Comparison of ENCODE assay signal across 8 cellular contexts in genomic region chr4:102344955-102345794, GRCh38. TPM values are rescaled to one million over a fixed set of nuclear protein-coding genes. Genes with fewer than 3 reads are reported as not detected.
DNase-seq lines count a peak whose midpoint lies in the region; ATAC-seq and TF ChIP-seq lines count a peak whose summit lies in the region.

Gene SLC39A8, minus strand, starts transcription at chr4:102345482. Its CDS starts 820 bp downstream, at chr4:102344662.

- peak within 1 kb of the TSS; percentile 50 to 58 for H3K4me3 ChIP-seq in uterus

- TF ChIP-seq POLR2A in uterus (IDR thresholded peaks at IDR 0.05), result peak; percentile 48 to 55

- no peaks in the 10 kb centered on the region for H3K36me3 ChIP-seq in uterus

- peaks cover 43% of the 10 kb centered on the region for H3K4me1 Mint-ChIP-seq in T-helper 17 cell

- TF ChIP-seq CTCF in uterus (IDR thresholded peaks at IDR 0.05), result peak; percentile 69 to 81 (median 78)

- H3K27me3 ChIP-seq in uterus, result no peaks in the 10 kb centered on the region

- peak within 1 kb of the TSS; percentile 66 to 78 for H3K27ac ChIP-seq in uterus

- no peaks in the 10 kb centered on the region for H3K9me3 ChIP-seq in T-helper 17 cell (ENCODE audit: control insufficient read depth, low read length, poor library complexity, severe bottlenecking)
- no peaks in the 10 kb centered on the region for H3K9me3 ChIP-seq in uterus

- ATAC-seq in GM18498 (IDR thresholded peaks at IDR 0.05; ENCODE audit: unreplicated experiment), result peak; percentile 88
- peak; percentile 81 for ATAC-seq in HG02840 (IDR thresholded peaks at IDR 0.05; ENCODE audit: low FRiP score, unreplicated experiment)
- ATAC-seq in T-helper 17 cell, result peak; percentile 85
- peak; percentile 98 for ATAC-seq in left ventricle myocardium superior

- peaks cover 7% of the 10 kb centered on the region for H3K36me3 Mint-ChIP-seq in T-helper 17 cell (ENCODE audit: low read depth)

- intact Hi-C loops in left ventricle myocardium superior (cut with micrococcal nuclease), result no loop called here
- intact Hi-C loops in uterus (cut with DNase I; ENCODE audit: low total_unique reads), result no loop called here

- H3K4me3 Mint-ChIP-seq in T-helper 17 cell, result peak within 1 kb of the TSS; percentile 100

- peak within 1 kb of the TSS; percentile 99 for H3K27ac Mint-ChIP-seq in T-helper 17 cell

- no peaks in the 10 kb centered on the region for H3K4me1 ChIP-seq in uterus

- DNase-seq in NCI-H146 (lab: John Stamatoyannopoulos, UW) (peak; percentile 60), T-helper 17 cell (peak; percentile 74 to 79 (median 79)), amniotic stem cell (lab: John Stamatoyannopoulos, UW) (peak; percentile 84), left ventricle myocardium superior (peak; percentile 83), putamen (ENCODE audit: low spot score) (peak; percentile 80), uterus (peak; percentile 75 to 82)

- H3K27me3 Mint-ChIP-seq in T-helper 17 cell, result peaks cover 8% of the 10 kb centered on the region

RNA-seq across cellular contexts. Expression of gene SLC39A8, which starts in this region (rescaled TPM):
- total RNA-seq in T-helper 17 cell (10 to 100 TPM; 31.1 to 33.7 TPM), left ventricle myocardium superior (5.0 TPM), uterus (10 to 100 TPM in 3 of 4 donors, 1 to 10 TPM in 1; 9.4 to 38.6 (median 14.4) TPM)

Comparison
In these comparisons a context has a peak if more than half of its experiments do, and no peak if none do; other contexts are left out.
1. Peak in every context shown above with its lines: DNase-seq, ATAC-seq, H3K4me3 ChIP-seq and H3K27ac ChIP-seq.